In the genomic region with DNA sequence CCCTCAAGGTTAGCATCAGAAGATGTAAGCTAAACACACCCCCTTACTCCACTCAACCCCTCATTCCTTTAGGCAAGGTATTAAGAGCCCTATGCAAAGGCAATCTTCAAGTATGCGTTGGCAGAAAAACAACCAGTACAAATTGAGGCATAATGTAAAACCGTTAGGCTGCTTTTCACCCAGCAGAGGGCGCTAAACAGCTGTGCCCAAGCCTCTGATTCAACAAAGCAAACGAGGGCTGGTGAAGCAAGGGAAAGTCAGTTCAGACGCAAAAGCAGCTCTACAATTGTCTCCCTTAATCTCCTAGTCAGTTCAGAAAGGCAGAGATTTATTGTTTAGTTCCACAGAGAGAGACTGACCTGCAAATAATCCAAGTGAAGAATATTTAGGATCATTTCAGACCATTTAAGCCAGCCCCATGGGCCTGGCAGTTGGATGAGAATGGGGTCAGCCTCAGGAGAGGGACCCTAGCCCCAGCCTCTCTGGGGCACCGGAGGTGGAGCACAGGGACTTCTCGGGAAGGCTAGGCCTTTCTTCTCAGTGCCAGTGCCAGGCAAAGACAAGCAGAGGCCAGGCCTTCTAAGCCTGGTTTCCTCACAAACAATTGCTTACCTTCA, we compare ENCODE assay signal across 8 cellular contexts. TPM values are rescaled to one million over a fixed set of nuclear protein-coding genes. Genes with fewer than 3 reads are reported as not detected.
DNase-seq lines count a peak whose midpoint lies in the region; ATAC-seq, FAIRE-seq and TF ChIP-seq lines count a peak whose summit lies in the region.

No MANE protein-coding gene starts in this region.

- H3K9me3 ChIP-seq in SK-N-MC (ENCODE audit: low read depth, low read length) (no peaks in the 10 kb centered on the region), ovary (no peaks in the 10 kb centered on the region), upper lobe of left lung (no peaks in the 10 kb centered on the region)

- intact Hi-C loops in activated naive CD4-positive, alpha-beta T cell treated with anti-CD3 and anti-CD28 coated beads for 36 hours (cut with micrococcal nuclease) = loop anchor here (1.0 to 10.0 kb wide), 6 partner anchors 24 to 445 kb away; partner anchors contain the start of genes CCDC177, DCAF5, ERH and EXD2
- intact Hi-C loops in ovary (cut with DNase I) = no loop called here

- ATAC-seq in GM18511 (IDR thresholded peaks at IDR 0.05; ENCODE audit: unreplicated experiment) (peak; percentile 55), upper lobe of left lung (ENCODE audit: low FRiP score in 2 of 2) (peak; percentile 90 to 93)

- no peaks in the 10 kb centered on the region for H3K27me3 Mint-ChIP-seq in activated naive CD4-positive, alpha-beta T cell treated with anti-CD3 and anti-CD28 coated beads for 36 hours (ENCODE audit: low read depth)

- no peak for TF ChIP-seq EP300 in ovary (IDR thresholded peaks at IDR 0.05)
- no peak for TF ChIP-seq EP300 in upper lobe of left lung (IDR thresholded peaks at IDR 0.05)

- no peaks in the 10 kb centered on the region for H3K36me3 Mint-ChIP-seq in activated naive CD4-positive, alpha-beta T cell treated with anti-CD3 and anti-CD28 coated beads for 36 hours (ENCODE audit: low read depth)

- H3K4me3 Mint-ChIP-seq in activated naive CD4-positive, alpha-beta T cell treated with anti-CD3 and anti-CD28 coated beads for 36 hours = no peak overlapping the region

- H3K4me1 ChIP-seq in ovary (ENCODE audit: insufficient read depth) (peaks cover 5% of the 10 kb centered on the region), upper lobe of left lung (peaks cover 34 to 50% (median 46%) of the 10 kb centered on the region in 4 donors)

- TF ChIP-seq POLR2A in NB4 (IDR thresholded peaks at IDR 0.05; ENCODE audit: extremely low read depth, insufficient read length) (no peak), ovary (IDR thresholded peaks at IDR 0.05) (no peak), upper lobe of left lung (IDR thresholded peaks at IDR 0.05) (no peak)

- H3K4me3 ChIP-seq in NB4 (ENCODE audit: low read depth, low read length) (no peak overlapping the region), SK-N-MC (0 out of 2 replicates have a peak overlapping the region, but pooled peaks have one; percentile 11), ovary (no peak overlapping the region), upper lobe of left lung (no peak overlapping the region)

- CTCF ChIA-PET in activated naive CD4-positive, alpha-beta T cell treated with anti-CD3 and anti-CD28 coated beads for 36 hours (lab: Charles Lee) = interaction anchor here (0.6 to 6.2 kb wide), 22 partner anchors 9 to 330 kb away, joined by 3 to 45 read pairs (median 5); partner anchors contain the start of gene EXD2

- 14 to 19% (median 15%) methylated on average over 7 of the region's 7 CpGs for WGBS in ovary, 3 donors
- 17 to 20% methylated on average over 7 of the region's 7 CpGs for WGBS in upper lobe of left lung, 2 donors

- no peaks in the 10 kb centered on the region for H3K9me3 Mint-ChIP-seq in activated naive CD4-positive, alpha-beta T cell treated with anti-CD3 and anti-CD28 coated beads for 36 hours

- no peaks in the 10 kb centered on the region for H3K27me3 ChIP-seq in ovary
- no peaks in the 10 kb centered on the region for H3K27me3 ChIP-seq in upper lobe of left lung

- H3K36me3 ChIP-seq in SK-N-MC (ENCODE audit: insufficient read depth, low read length) = no peaks in the 10 kb centered on the region
- no peaks in the 10 kb centered on the region for H3K36me3 ChIP-seq in ovary
- H3K36me3 ChIP-seq in upper lobe of left lung = no peaks in the 10 kb centered on the region

- peaks cover 67% of the 10 kb centered on the region for H3K4me1 Mint-ChIP-seq in activated naive CD4-positive, alpha-beta T cell treated with anti-CD3 and anti-CD28 coated beads for 36 hours (ENCODE audit: low read depth)

- no peak overlapping the region for H3K9ac ChIP-seq in SK-N-MC (ENCODE audit: insufficient read length)

- H3K27ac ChIP-seq in SK-N-MC (no peak overlapping the region), ovary (no peak overlapping the region), upper lobe of left lung (peak overlapping the region in 3 of 4 donors; percentile 16 to 50 (median 35))

- peak; percentile 83 for TF ChIP-seq CTCF in NB4 (IDR thresholded peaks at IDR 0.05; ENCODE audit: low read depth, low read length)
- TF ChIP-seq CTCF in ovary (IDR thresholded peaks at IDR 0.05) = peak; percentile 66 to 80 (median 78)
- peak; percentile 76 to 90 (median 83) for TF ChIP-seq CTCF in upper lobe of left lung (IDR thresholded peaks at IDR 0.05)

- DNase-seq in NB4 (ENCODE audit: low read depth) = peak; percentile 83
- DNase-seq in SK-N-MC (ENCODE audit: low read depth, low spot score) = peak; percentile 67
- peak; percentile 89 for DNase-seq in activated naive CD4-positive, alpha-beta T cell treated with anti-CD3 and anti-CD28 coated beads for 36 hours
- peak; percentile 77 for DNase-seq in globus pallidus (ENCODE audit: low spot score)
- peak; percentile 58 to 76 (median 69) for DNase-seq in ovary
- peak in 1 of 2 donors; percentile 85 for DNase-seq in upper lobe of left lung

- peak overlapping the region; percentile 26 for H3K27ac Mint-ChIP-seq in activated naive CD4-positive, alpha-beta T cell treated with anti-CD3 and anti-CD28 coated beads for 36 hours

- FAIRE-seq in A204.1 (lab: Jason Lieb, UNC) = peak; percentile 85

RNA-seq across cellular contexts. Expression of gene DCAF5, which starts 23.5 kb away (rescaled TPM):
- 10 to 100 TPM; 34.5 to 35.1 TPM for total RNA-seq in activated naive CD4-positive, alpha-beta T cell treated with anti-CD3 and anti-CD28 coated beads for 36 hours
- total RNA-seq in ovary (10 to 100 TPM; 24.9 to 50.1 (median 42.4) TPM), upper lobe of left lung (10 to 100 TPM; 37.7 to 78.6 (median 49.0) TPM)
- 10 to 100 TPM; 25.4 to 42.5 TPM for polyA plus RNA-seq in ovary

Comparison
In these comparisons a context has a peak if more than half of its experiments do, and no peak if none do; other contexts are left out.
1. H3K27ac ChIP-seq: peak in upper lobe of left lung (3 of 4); none in SK-N-MC (single experiment) and ovary (0 of 2).
2. Peak in every context shown above with its lines, with median percentiles within 50 percentile points of each other: CTCF ChIP-seq.